Comparison of ENCODE assay signal across 11 cellular contexts in the genomic region with DNA sequence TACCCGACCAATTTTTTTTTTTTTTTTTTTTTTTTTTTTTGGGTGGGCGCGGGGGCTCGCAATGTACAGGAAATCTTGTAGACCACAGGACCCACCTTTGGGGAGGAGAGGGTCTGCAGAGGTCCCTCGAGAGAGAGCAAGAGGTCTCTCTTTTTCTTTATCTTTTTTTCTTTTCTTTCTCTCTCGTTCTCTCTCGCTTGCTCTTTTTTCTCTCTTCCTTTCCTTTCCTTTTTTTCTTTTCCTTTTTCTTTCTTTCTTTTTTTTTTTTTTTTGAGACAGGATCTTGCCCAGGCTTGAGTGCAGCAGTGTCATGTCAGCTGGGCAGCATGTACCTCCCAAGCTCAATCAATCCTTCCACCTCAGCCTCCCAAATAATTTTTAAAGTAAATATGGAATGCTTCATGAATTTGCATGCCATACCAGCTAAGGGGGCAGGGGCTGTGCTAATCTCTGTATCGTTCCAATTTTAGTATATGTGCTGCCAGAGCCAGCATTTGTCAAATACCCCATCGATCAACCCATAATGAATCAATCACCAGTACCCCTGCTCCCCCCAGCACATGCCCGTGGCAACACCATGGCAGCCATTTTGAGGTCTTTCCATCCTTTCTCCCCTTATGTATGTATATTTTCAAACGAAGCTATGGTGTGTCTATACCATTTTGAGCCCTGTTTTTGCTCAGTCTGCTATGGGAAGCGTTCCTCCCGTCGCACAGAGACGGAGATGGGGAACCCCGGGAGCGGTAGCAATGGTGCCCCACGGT. TPM values are rescaled to one million over a fixed set of nuclear protein-coding genes. Genes with fewer than 3 reads are reported as not detected.
DNase-seq lines count a peak whose midpoint lies in the region; ATAC-seq lines count a peak whose summit lies in the region.
"Had no signal": no experiment of that assay in that cellular context is flagged by ENCODE, and none has a peak within 500 bp of the region (broad histone marks: within the 10 kb centered on the region; RNA-seq: fewer than 3 reads in every experiment).

No MANE protein-coding gene starts in this region.

- H3K27ac ChIP-seq in subcutaneous abdominal adipose tissue (ENCODE audit: low read depth, low read length): no peak overlapping the region
- H3K27ac ChIP-seq: SK-N-MC had no signal

- peak overlapping the region in 2 of 5 donors; percentile 55 to 79 for H3K9ac ChIP-seq in subcutaneous abdominal adipose tissue (ENCODE audit: low read length in 5 of 5)

- no peaks in the 10 kb centered on the region for H3K36me3 Mint-ChIP-seq in activated CD4-positive, alpha-beta T cell treated with anti-CD3 and anti-CD28 coated beads for 36 hours (ENCODE audit: low read depth)
- no peaks in the 10 kb centered on the region for H3K36me3 Mint-ChIP-seq in activated CD4-positive, alpha-beta memory T cell treated with anti-CD3 and anti-CD28 coated beads for 36 hours

- peak overlapping the region; percentile 53 for H3K4me3 Mint-ChIP-seq in activated CD4-positive, alpha-beta T cell treated with anti-CD3 and anti-CD28 coated beads for 36 hours
- peak overlapping the region; percentile 53 for H3K4me3 Mint-ChIP-seq in activated CD4-positive, alpha-beta memory T cell treated with anti-CD3 and anti-CD28 coated beads for 36 hours

- intact Hi-C loops in activated CD4-positive, alpha-beta T cell treated with anti-CD3 and anti-CD28 coated beads for 36 hours (cut with DNase I, micrococcal nuclease): no loop called here
- intact Hi-C loops in activated CD4-positive, alpha-beta memory T cell treated with anti-CD3 and anti-CD28 coated beads for 36 hours (cut with micrococcal nuclease): loop anchor here (5.0 kb wide), 1 partner anchor 46 kb away; no protein-coding TSS in a partner anchor
- intact Hi-C loops in left ventricle myocardium superior (cut with micrococcal nuclease): no loop called here

- peak overlapping the region; percentile 36 to 70 (median 59) for H3K4me3 ChIP-seq in subcutaneous abdominal adipose tissue (ENCODE audit: low read depth in 1 of 5, low read length in 5 of 5)
- H3K4me3 ChIP-seq: SK-N-MC had no signal

- H3K9me3 ChIP-seq in subcutaneous abdominal adipose tissue (ENCODE audit: control insufficient read depth in 5 of 5, low read length in 5 of 5): no peaks in the 10 kb centered on the region

- no peak for ATAC-seq in activated CD4-positive, alpha-beta T cell treated with anti-CD3 and anti-CD28 coated beads for 36 hours
- ATAC-seq in left ventricle myocardium superior: no peak
- ATAC-seq in HG03354 (IDR thresholded peaks at IDR 0.05; ENCODE audit: poor library complexity, severe bottlenecking, unreplicated experiment): no peak
- ATAC-seq in HG03159 (IDR thresholded peaks at IDR 0.05; ENCODE audit: unreplicated experiment): no peak

- POLR2A ChIA-PET in activated CD4-positive, alpha-beta T cell treated with anti-CD3 and anti-CD28 coated beads for 36 hours (lab: Charles Lee): no interaction called here
- POLR2A ChIA-PET in activated CD4-positive, alpha-beta memory T cell treated with anti-CD3 and anti-CD28 coated beads for 36 hours (lab: Charles Lee): no interaction called here

- peaks cover 10% of the 10 kb centered on the region for H3K4me1 Mint-ChIP-seq in activated CD4-positive, alpha-beta T cell treated with anti-CD3 and anti-CD28 coated beads for 36 hours
- H3K4me1 Mint-ChIP-seq in activated CD4-positive, alpha-beta memory T cell treated with anti-CD3 and anti-CD28 coated beads for 36 hours (ENCODE audit: low read depth): peaks cover 25% of the 10 kb centered on the region

- peaks cover 27% of the 10 kb centered on the region for H3K27me3 Mint-ChIP-seq in activated CD4-positive, alpha-beta T cell treated with anti-CD3 and anti-CD28 coated beads for 36 hours
- peaks cover 42% of the 10 kb centered on the region for H3K27me3 Mint-ChIP-seq in activated CD4-positive, alpha-beta memory T cell treated with anti-CD3 and anti-CD28 coated beads for 36 hours

- H3K27me3 ChIP-seq in subcutaneous abdominal adipose tissue (ENCODE audit: control insufficient read depth in 5 of 5, insufficient read depth in 4 of 5, low read length in 5 of 5): no peaks in the 10 kb centered on the region

- no peaks in the 10 kb centered on the region for H3K9me3 Mint-ChIP-seq in activated CD4-positive, alpha-beta T cell treated with anti-CD3 and anti-CD28 coated beads for 36 hours (ENCODE audit: low read depth)
- no peaks in the 10 kb centered on the region for H3K9me3 Mint-ChIP-seq in activated CD4-positive, alpha-beta memory T cell treated with anti-CD3 and anti-CD28 coated beads for 36 hours

- no peak for DNase-seq in activated CD4-positive, alpha-beta T cell treated with anti-CD3 and anti-CD28 coated beads for 36 hours
- no peak for DNase-seq in activated CD4-positive, alpha-beta T cell treated with anti-CD3 and anti-CD28 coated beads, Interleukin-2, amount 50 U/mL, for 4 hours
- DNase-seq in activated CD4-positive, alpha-beta memory T cell treated with anti-CD3 and anti-CD28 coated beads for 36 hours: no peak
- DNase-seq in left ventricle myocardium superior (peak; percentile 2), NCI-H2196 (lab: John Stamatoyannopoulos, UW; ENCODE audit: unreplicated experiment) (no peak)
- DNase-seq: ACHN; central memory CD4-positive, alpha-beta T cell had no signal

- H3K27ac Mint-ChIP-seq in activated CD4-positive, alpha-beta T cell treated with anti-CD3 and anti-CD28 coated beads for 36 hours: no peak overlapping the region
- H3K27ac Mint-ChIP-seq in activated CD4-positive, alpha-beta memory T cell treated with anti-CD3 and anti-CD28 coated beads for 36 hours: no peak overlapping the region

- CTCF ChIA-PET in activated CD4-positive, alpha-beta T cell treated with anti-CD3 and anti-CD28 coated beads for 36 hours (lab: Charles Lee): interaction anchor here (0.6 kb wide), 1 partner anchor 222 kb away, joined by 3 read pairs; no protein-coding TSS in a partner anchor
- CTCF ChIA-PET in activated CD4-positive, alpha-beta memory T cell treated with anti-CD3 and anti-CD28 coated beads for 36 hours (lab: Charles Lee): no interaction called here

- H3K36me3 ChIP-seq in subcutaneous abdominal adipose tissue (ENCODE audit: control insufficient read depth in 5 of 5, insufficient read depth in 5 of 5, low read length in 5 of 5): peaks cover 0 to 8% (median 0%) of the 10 kb centered on the region in 5 donors

- peaks cover 3 to 29% (median 27%) of the 10 kb centered on the region in 5 donors for H3K4me1 ChIP-seq in subcutaneous abdominal adipose tissue (ENCODE audit: control insufficient read depth in 5 of 5, insufficient read depth in 5 of 5, low read length in 5 of 5)

RNA-seq across cellular contexts. Expression of a gene that starts 9.3 kb away (rescaled TPM):
- total RNA-seq in activated CD4-positive, alpha-beta T cell treated with anti-CD3 and anti-CD28 coated beads for 36 hours: under 1 TPM; 0.21 to 0.30 TPM
- total RNA-seq in activated CD4-positive, alpha-beta memory T cell treated with anti-CD3 and anti-CD28 coated beads for 36 hours: under 1 TPM; 0.62 to 0.65 TPM
- 3.2 TPM for total RNA-seq in left ventricle myocardium superior
